7 cellular contexts compared by ENCODE assay signal in the genomic region with DNA sequence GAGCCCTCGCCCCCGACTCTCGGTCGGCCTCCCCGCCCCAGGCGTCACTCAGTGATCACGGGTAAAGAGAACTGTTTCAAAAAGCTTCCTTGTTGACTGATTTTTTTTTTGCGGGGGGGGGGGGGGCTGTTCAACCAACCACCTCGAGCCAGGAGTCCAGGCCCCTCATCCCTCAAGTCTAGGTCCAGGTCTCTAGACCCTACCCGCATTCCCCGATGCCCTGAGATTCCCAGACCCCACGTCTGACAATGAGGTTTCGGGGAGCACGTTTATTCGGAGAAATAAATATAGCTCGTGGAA. TPM values are rescaled to one million over a fixed set of nuclear protein-coding genes. Genes with fewer than 3 reads are reported as not detected.
DNase-seq lines count a peak whose midpoint lies in the region; ATAC-seq and TF ChIP-seq lines count a peak whose summit lies in the region.
"Had no signal": no experiment of that assay in that cellular context is flagged by ENCODE, and none has a peak within 500 bp of the region (broad histone marks: within the 10 kb centered on the region; RNA-seq: fewer than 3 reads in every experiment).

No MANE protein-coding gene starts in this region.

- WGBS in liver, result 17% methylated on average over 16 of the region's 16 CpGs

- no peak for TF ChIP-seq RAD21 in liver (IDR thresholded peaks at IDR 0.05)

- TF ChIP-seq CTCF in AG04450 (IDR thresholded peaks at IDR 0.05; ENCODE audit: low read depth, low read length) (no peak), VCaP (conservative IDR thresholded peaks at IDR 0.05) (no peak), liver (IDR thresholded peaks at IDR 0.05; ENCODE audit: low read depth, low read length, missing input control) (no peak), foreskin keratinocyte (conservative IDR thresholded peaks at IDR 0.05) (no peak)

- DNase-seq in AG04450 (ENCODE audit: low read depth, low spot score) (no peak), NCI-H446 (lab: John Stamatoyannopoulos, UW) (no peak), foreskin keratinocyte (no peak)
- DNase-seq: NCI-H1436 treated with DMSO at 0.1 percent for 48 hours had no signal

- H3K27me3 ChIP-seq in AG04450 (ENCODE audit: control insufficient read depth, insufficient read depth, low read length), result no peaks in the 10 kb centered on the region
- no peaks in the 10 kb centered on the region for H3K27me3 ChIP-seq in liver (ENCODE audit: control insufficient read depth in 4 of 4, insufficient read depth in 4 of 4, low read length in 3 of 4)
- no peaks in the 10 kb centered on the region for H3K27me3 ChIP-seq in foreskin keratinocyte

- H3K4me1 ChIP-seq in liver (ENCODE audit: control insufficient read depth in 4 of 4, insufficient read depth in 4 of 4, low read length in 3 of 4), result peaks cover 0 to 29% (median 17%) of the 10 kb centered on the region in 4 donors
- no peaks in the 10 kb centered on the region for H3K4me1 ChIP-seq in foreskin keratinocyte

- H3K36me3 ChIP-seq in liver (ENCODE audit: control insufficient read depth in 4 of 4, insufficient read depth in 3 of 4, low read depth in 1 of 4, low read length in 3 of 4), result no peaks in the 10 kb centered on the region

- CTCF ChIA-PET in AG04450 (lab: Charles Lee), result interaction anchor here (1.2 kb wide), 1 partner anchor 49 kb away, joined by 6 read pairs; no protein-coding TSS in a partner anchor

- H3K9ac ChIP-seq in liver (ENCODE audit: low read depth in 1 of 2, low read length in 2 of 2), result no peak overlapping the region

- POLR2A ChIA-PET in AG04450 (lab: Yijun Ruan, JAX), result interaction anchor here (0.5 to 1.2 kb wide), 5 partner anchors 17 to 132 kb away, joined by 3 to 6 read pairs (median 4); a partner anchor contains a TSS

- peak overlapping the region; percentile 93 for H3K4me3 ChIP-seq in AG04450 (ENCODE audit: low read depth, low read length)
- peak overlapping the region in 2 of 3 donors; percentile 55 to 89 for H3K4me3 ChIP-seq in liver (ENCODE audit: low read depth in 1 of 3, low read length in 3 of 3)

- H3K27ac ChIP-seq in AG04450 (ENCODE audit: low read depth, low read length), result no peak overlapping the region
- H3K27ac ChIP-seq in VCaP, result peak overlapping the region; percentile 98
- H3K27ac ChIP-seq in liver (ENCODE audit: low read depth in 1 of 2, low read length in 2 of 2), result peak overlapping the region; percentile 80 to 93
- no peak overlapping the region for H3K27ac ChIP-seq in foreskin keratinocyte

- H3K9me3 ChIP-seq in AG04450 (ENCODE audit: control insufficient read depth, insufficient read depth, low read length) (peaks cover 9% of the 10 kb centered on the region; the same call in 1 of the 2 replicates), liver (ENCODE audit: control insufficient read depth in 4 of 4, low read length in 3 of 4) (no peaks in the 10 kb centered on the region)

- no peak for ATAC-seq in foreskin keratinocyte
- ATAC-seq in HG02571 (IDR thresholded peaks at IDR 0.05; ENCODE audit: unreplicated experiment), result no peak

TF ChIP-seq in liver, 16 proteins besides CTCF, POLR2A, EP300 and RAD21:
- TF ChIP-seq NR2F2 (IDR thresholded peaks at IDR 0.05) (no peak), HNF4G (IDR thresholded peaks at IDR 0.05) (no peak), FOXA1 (IDR thresholded peaks at IDR 0.05) (no peak), FOXA2 (IDR thresholded peaks at IDR 0.05) (no peak), JUND (IDR thresholded peaks at IDR 0.05) (no peak), YY1 (IDR thresholded peaks at IDR 0.05) (no peak), GABPA (IDR thresholded peaks at IDR 0.05 in 1 of 2, conservative IDR thresholded peaks at IDR 0.05 in 1 of 2) (no peak), EGR1 (IDR thresholded peaks at IDR 0.05; ENCODE audit: low read depth in 2 of 2) (no peak)
- TF ChIP-seq, protein P1, sequence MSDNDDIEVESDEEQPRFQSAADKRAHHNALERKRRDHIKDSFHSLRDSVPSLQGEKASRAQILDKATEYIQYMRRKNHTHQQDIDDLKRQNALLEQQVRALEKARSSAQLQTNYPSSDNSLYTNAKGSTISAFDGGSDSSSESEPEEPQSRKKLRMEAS (IDR thresholded peaks at IDR 0.05), result no peak
- TF ChIP-seq, protein P2, sequence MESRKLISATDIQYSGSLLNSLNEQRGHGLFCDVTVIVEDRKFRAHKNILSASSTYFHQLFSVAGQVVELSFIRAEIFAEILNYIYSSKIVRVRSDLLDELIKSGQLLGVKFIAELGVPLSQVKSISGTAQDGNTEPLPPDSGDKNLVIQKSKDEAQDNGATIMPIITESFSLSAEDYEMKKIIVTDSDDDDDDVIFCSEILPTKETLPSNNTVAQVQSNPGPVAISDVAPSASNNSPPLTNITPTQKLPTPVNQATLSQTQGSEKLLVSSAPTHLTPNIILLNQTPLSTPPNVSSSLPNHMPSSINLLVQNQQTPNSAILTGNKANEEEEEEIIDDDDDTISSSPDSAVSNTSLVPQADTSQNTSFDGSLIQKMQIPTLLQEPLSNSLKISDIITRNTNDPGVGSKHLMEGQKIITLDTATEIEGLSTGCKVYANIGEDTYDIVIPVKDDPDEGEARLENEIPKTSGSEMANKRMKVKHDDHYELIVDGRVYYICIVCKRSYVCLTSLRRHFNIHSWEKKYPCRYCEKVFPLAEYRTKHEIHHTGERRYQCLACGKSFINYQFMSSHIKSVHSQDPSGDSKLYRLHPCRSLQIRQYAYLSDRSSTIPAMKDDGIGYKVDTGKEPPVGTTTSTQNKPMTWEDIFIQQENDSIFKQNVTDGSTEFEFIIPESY (IDR thresholded peaks at IDR 0.05), result no peak

RNA-seq across cellular contexts. Expression of a gene that starts 4.3 kb away (rescaled TPM):
- polyA plus RNA-seq in AG04450 (2011; rRNA removed) (0.06 TPM in 1 of 2 replicates, not detected in the other), liver (under 1 TPM; 0.25 to 0.51 TPM), foreskin keratinocyte (not detected in 2 replicates)
- not detected in 2 replicates for polyA minus RNA-seq in AG04450 (2011; rRNA and poly(A)+ RNA removed)
- total RNA-seq in liver (1 to 10 TPM; 1.2 TPM), foreskin keratinocyte (not detected in 2 replicates)

RNA-seq across cellular contexts. Expression of a gene that starts 6.7 kb away (rescaled TPM):
- 4.3 and 6.3 TPM in 2 replicates for polyA plus RNA-seq in AG04450 (2011; rRNA removed)
- polyA minus RNA-seq in AG04450 (2011; rRNA and poly(A)+ RNA removed), result 8.1 and 9.1 TPM in 2 replicates
- total RNA-seq in liver, result 10 to 100 TPM in 1 of 2 donors, 1 to 10 TPM in 1; 8.1 to 11.0 TPM
- polyA plus RNA-seq in liver, result 10 to 100 TPM; 15.4 to 31.2 TPM
- 17.6 and 18.7 TPM in 2 replicates for total RNA-seq in foreskin keratinocyte
- polyA plus RNA-seq in foreskin keratinocyte, result 15.4 and 15.6 TPM in 2 replicates

RNA-seq across cellular contexts. Expression of a gene that starts 31.6 kb away (rescaled TPM):
- polyA plus RNA-seq in AG04450 (2011; rRNA removed) (0.52 and 0.63 TPM in 2 replicates), liver (1 to 10 TPM; 2.6 to 4.6 TPM), foreskin keratinocyte (9.4 and 10.3 TPM in 2 replicates)
- 0.51 and 0.78 TPM in 2 replicates for polyA minus RNA-seq in AG04450 (2011; rRNA and poly(A)+ RNA removed)
- total RNA-seq in liver (1 to 10 TPM; 1.5 to 2.1 TPM), foreskin keratinocyte (9.8 and 9.9 TPM in 2 replicates)

RNA-seq across cellular contexts. Expression of a gene that starts 32.0 kb away (rescaled TPM):
- polyA plus RNA-seq in AG04450 (2011; rRNA removed) (0.36 and 0.50 TPM in 2 replicates), liver (1 to 10 TPM; 1.9 to 2.1 TPM), foreskin keratinocyte (2.0 TPM in 2 replicates)
- polyA minus RNA-seq in AG04450 (2011; rRNA and poly(A)+ RNA removed), result not detected in 2 replicates
- total RNA-seq in liver (1 to 10 TPM in 1 of 2 donors, under 1 TPM in 1; 0.56 to 1.4 TPM), foreskin keratinocyte (0.71 and 1.2 TPM in 2 replicates)

RNA-seq across cellular contexts. Expression of a gene that starts 36.7 kb away (rescaled TPM):
- 4.2 and 4.9 TPM in 2 replicates for polyA plus RNA-seq in AG04450 (2011; rRNA removed)
- polyA minus RNA-seq in AG04450 (2011; rRNA and poly(A)+ RNA removed), result 1.8 and 2.0 TPM in 2 replicates
- 1 to 10 TPM; 2.2 to 3.8 TPM for total RNA-seq in liver
- polyA plus RNA-seq in liver, result 1 to 10 TPM; 2.7 to 3.0 TPM
- 2.4 and 3.0 TPM in 2 replicates for total RNA-seq in foreskin keratinocyte
- polyA plus RNA-seq in foreskin keratinocyte, result 3.8 and 4.3 TPM in 2 replicates

Comparison
In these comparisons a context has a peak if more than half of its experiments do, and no peak if none do; other contexts are left out.
1. H3K27ac ChIP-seq: peak in VCaP (single experiment) and liver (2 of 2); none in AG04450 (single experiment) and foreskin keratinocyte (single experiment).